ENCODE assay signal across 11 cellular contexts in the genomic region with DNA sequence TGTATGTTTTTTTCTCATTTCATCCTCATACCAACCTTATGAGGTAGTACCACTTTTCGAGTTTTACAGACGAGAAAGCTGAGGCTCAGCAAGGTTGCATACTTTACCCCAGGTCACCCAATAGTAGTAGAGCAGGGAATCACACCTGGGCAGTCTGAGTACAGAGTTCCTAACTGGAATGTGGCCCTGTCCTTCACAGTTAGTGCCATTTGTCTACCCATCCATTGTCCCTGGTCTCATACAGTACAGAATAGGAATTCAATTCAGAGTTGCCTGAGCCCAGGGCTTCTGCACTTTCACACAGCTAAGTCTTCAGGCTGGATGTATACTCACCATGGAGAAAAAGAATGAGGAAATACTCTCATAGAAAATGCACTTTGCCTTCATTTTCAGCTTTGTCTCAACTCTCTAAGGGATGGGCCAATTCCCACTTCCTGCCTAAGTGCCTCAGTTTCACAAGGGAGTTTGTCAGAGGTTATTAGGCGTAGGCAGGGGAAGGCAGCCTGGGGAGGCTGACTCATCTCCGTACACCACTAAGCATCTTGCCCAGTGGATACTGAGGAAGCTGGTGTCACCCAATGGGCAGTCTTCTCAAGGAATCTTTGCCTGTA.
DNase-seq lines count a peak whose midpoint lies in the region; ATAC-seq and TF ChIP-seq lines count a peak whose summit lies in the region.
"Had no signal": no experiment of that assay in that cellular context is flagged by ENCODE, and none has a peak within 500 bp of the region (broad histone marks: within the 10 kb centered on the region; RNA-seq: fewer than 3 reads in every experiment).

No MANE protein-coding gene starts in this region.

- ATAC-seq in activated CD8-positive, alpha-beta memory T cell treated with anti-CD3 and anti-CD28 coated beads, Interleukin-2, amount 10 ng/mL, durations not matched to agents 7 days and 5 days = no peak

- H3K4me1 ChIP-seq in smooth muscle cell (ENCODE audit: low read depth) (peaks cover 3% of the 10 kb centered on the region), MM.1S (ENCODE audit: low read length) (no peaks in the 10 kb centered on the region)

- TF ChIP-seq CTCF in fibroblast of the aortic adventitia (IDR thresholded peaks at IDR 0.05; ENCODE audit: insufficient read depth, low read length) (no peak), smooth muscle cell (IDR thresholded peaks at IDR 0.05; ENCODE audit: borderline replicate concordance, insufficient read depth, poor library complexity, severe bottlenecking) (no peak), MM.1S (IDR thresholded peaks at IDR 0.05; ENCODE audit: low read length) (no peak)

- H3K4me3 ChIP-seq in fibroblast of the aortic adventitia (ENCODE audit: low read depth, low read length) = no peak overlapping the region
- no peak overlapping the region for H3K4me3 ChIP-seq in smooth muscle cell
- H3K4me3 ChIP-seq in MM.1S (ENCODE audit: low read length) = no peak overlapping the region

- H3K9me3 Mint-ChIP-seq in activated CD8-positive, alpha-beta memory T cell treated with anti-CD3 and anti-CD28 coated beads, Interleukin-2, amount 10 ng/mL, durations not matched to agents 7 days and 5 days (ENCODE audit: low read depth) = no peaks in the 10 kb centered on the region
- H3K9me3 Mint-ChIP-seq: activated naive CD4-positive, alpha-beta T cell treated with anti-CD3 and anti-CD28 coated beads, Interleukin-2, amount 50 U/mL, for 72 hours had no signal

- DNase-seq in H4 (ENCODE audit: low spot score) (peak; percentile 22), RKO (ENCODE audit: low spot score) (peak; percentile 30), fibroblast of the aortic adventitia (ENCODE audit: low read depth) (peak; percentile 69), smooth muscle cell (lab: John Stamatoyannopoulos, UW; ENCODE audit: unreplicated experiment) (no peak), putamen (ENCODE audit: low spot score) (no peak), MM.1S (no peak), NCI-H510A treated with DMSO at 0.1 percent for 48 hours (lab: John Stamatoyannopoulos, UW) (no peak)
- no peak for DNase-seq in activated CD8-positive, alpha-beta memory T cell treated with anti-CD3 and anti-CD28 coated beads, Interleukin-2, amount 10 ng/mL, durations not matched to agents 7 days and 5 days
- DNase-seq: naive B cell, NCI-H510A had no signal

- H3K79me2 ChIP-seq in smooth muscle cell (ENCODE audit: low read depth) (no peaks in the 10 kb centered on the region), MM.1S (ENCODE audit: low read length) (no peaks in the 10 kb centered on the region)

- H3F3A ChIP-seq in smooth muscle cell (ENCODE audit: low read depth) (peaks cover 7% of the 10 kb centered on the region), MM.1S (ENCODE audit: insufficient read depth, low read length) (no peaks in the 10 kb centered on the region)

- no peaks in the 10 kb centered on the region for H4K20me1 ChIP-seq in smooth muscle cell (ENCODE audit: low read depth)
- no peaks in the 10 kb centered on the region for H4K20me1 ChIP-seq in MM.1S (ENCODE audit: insufficient read depth, low read length)

- H3K36me3 Mint-ChIP-seq in activated CD8-positive, alpha-beta memory T cell treated with anti-CD3 and anti-CD28 coated beads, Interleukin-2, amount 10 ng/mL, durations not matched to agents 7 days and 5 days = no peaks in the 10 kb centered on the region
- H3K36me3 Mint-ChIP-seq: activated naive CD4-positive, alpha-beta T cell treated with anti-CD3 and anti-CD28 coated beads, Interleukin-2, amount 50 U/mL, for 72 hours; naive B cell had no signal

- H3K9ac ChIP-seq in smooth muscle cell (ENCODE audit: low read depth) = no peak overlapping the region
- no peak overlapping the region for H3K9ac ChIP-seq in MM.1S (ENCODE audit: low read length)

- no peak overlapping the region for H3K4me3 Mint-ChIP-seq in activated CD8-positive, alpha-beta memory T cell treated with anti-CD3 and anti-CD28 coated beads, Interleukin-2, amount 10 ng/mL, durations not matched to agents 7 days and 5 days
- H3K4me3 Mint-ChIP-seq: naive B cell had no signal

- no peaks in the 10 kb centered on the region for H3K9me2 ChIP-seq in MM.1S (replicated peaks; ENCODE audit: insufficient read depth, low read length)

- H3K4me1 Mint-ChIP-seq in activated CD8-positive, alpha-beta memory T cell treated with anti-CD3 and anti-CD28 coated beads, Interleukin-2, amount 10 ng/mL, durations not matched to agents 7 days and 5 days = peaks cover 3% of the 10 kb centered on the region
- H3K4me1 Mint-ChIP-seq: naive B cell had no signal

- peaks cover 20% of the 10 kb centered on the region for H3K27me3 Mint-ChIP-seq in activated CD8-positive, alpha-beta memory T cell treated with anti-CD3 and anti-CD28 coated beads, Interleukin-2, amount 10 ng/mL, durations not matched to agents 7 days and 5 days

- no peaks in the 10 kb centered on the region for H3K36me3 ChIP-seq in smooth muscle cell (ENCODE audit: low read depth)
- no peaks in the 10 kb centered on the region for H3K36me3 ChIP-seq in MM.1S (replicated peaks; ENCODE audit: insufficient read depth, low read length)

- H3K27me3 ChIP-seq in smooth muscle cell (ENCODE audit: low read depth) (no peaks in the 10 kb centered on the region), MM.1S (replicated peaks; ENCODE audit: insufficient read depth, low read length) (no peaks in the 10 kb centered on the region)

- WGBS in smooth muscle cell (ENCODE audit: low lambda C conversion rate) = 49% methylated on average over 4 of the region's 4 CpGs

- H2AFZ ChIP-seq in smooth muscle cell (ENCODE audit: low read depth) (no peak overlapping the region), MM.1S (ENCODE audit: low read length) (no peak overlapping the region)

- H3K27ac ChIP-seq in smooth muscle cell (ENCODE audit: low read depth) (peak overlapping the region; percentile 59), MM.1S (ENCODE audit: low read length) (no peak overlapping the region)

- CTCF ChIA-PET in activated CD8-positive, alpha-beta memory T cell treated with anti-CD3 and anti-CD28 coated beads, Interleukin-2, amount 10 ng/mL, durations not matched to agents 7 days and 5 days (lab: Charles Lee) = no interaction called here

- H3K9me3 ChIP-seq in smooth muscle cell (replicated peaks; ENCODE audit: low read depth) (no peaks in the 10 kb centered on the region), MM.1S (replicated peaks; ENCODE audit: insufficient read depth, low read length) (no peaks in the 10 kb centered on the region)

- H3K4me2 ChIP-seq in smooth muscle cell (no peak overlapping the region), MM.1S (ENCODE audit: low read depth, low read length) (no peak overlapping the region)

- no peak overlapping the region for H3K27ac Mint-ChIP-seq in activated CD8-positive, alpha-beta memory T cell treated with anti-CD3 and anti-CD28 coated beads, Interleukin-2, amount 10 ng/mL, durations not matched to agents 7 days and 5 days
- H3K27ac Mint-ChIP-seq: activated naive CD4-positive, alpha-beta T cell treated with anti-CD3 and anti-CD28 coated beads, Interleukin-2, amount 50 U/mL, for 72 hours; naive B cell had no signal

Comparison
In these comparisons a context has a peak if more than half of its experiments do, and no peak if none do; other contexts are left out.
1. DNase-seq: peak in H4 (single experiment), RKO (single experiment) and fibroblast of the aortic adventitia (single experiment); none in smooth muscle cell (single experiment), putamen (single experiment), MM.1S (single experiment), activated CD8-positive, alpha-beta memory T cell treated with anti-CD3 and anti-CD28 coated beads, Interleukin-2, amount 10 ng/mL, durations not matched to agents 7 days and 5 days (single experiment) and NCI-H510A treated with DMSO at 0.1 percent for 48 hours (single experiment).